Comparison of ENCODE assay signal across 8 cellular contexts in the genomic region with DNA sequence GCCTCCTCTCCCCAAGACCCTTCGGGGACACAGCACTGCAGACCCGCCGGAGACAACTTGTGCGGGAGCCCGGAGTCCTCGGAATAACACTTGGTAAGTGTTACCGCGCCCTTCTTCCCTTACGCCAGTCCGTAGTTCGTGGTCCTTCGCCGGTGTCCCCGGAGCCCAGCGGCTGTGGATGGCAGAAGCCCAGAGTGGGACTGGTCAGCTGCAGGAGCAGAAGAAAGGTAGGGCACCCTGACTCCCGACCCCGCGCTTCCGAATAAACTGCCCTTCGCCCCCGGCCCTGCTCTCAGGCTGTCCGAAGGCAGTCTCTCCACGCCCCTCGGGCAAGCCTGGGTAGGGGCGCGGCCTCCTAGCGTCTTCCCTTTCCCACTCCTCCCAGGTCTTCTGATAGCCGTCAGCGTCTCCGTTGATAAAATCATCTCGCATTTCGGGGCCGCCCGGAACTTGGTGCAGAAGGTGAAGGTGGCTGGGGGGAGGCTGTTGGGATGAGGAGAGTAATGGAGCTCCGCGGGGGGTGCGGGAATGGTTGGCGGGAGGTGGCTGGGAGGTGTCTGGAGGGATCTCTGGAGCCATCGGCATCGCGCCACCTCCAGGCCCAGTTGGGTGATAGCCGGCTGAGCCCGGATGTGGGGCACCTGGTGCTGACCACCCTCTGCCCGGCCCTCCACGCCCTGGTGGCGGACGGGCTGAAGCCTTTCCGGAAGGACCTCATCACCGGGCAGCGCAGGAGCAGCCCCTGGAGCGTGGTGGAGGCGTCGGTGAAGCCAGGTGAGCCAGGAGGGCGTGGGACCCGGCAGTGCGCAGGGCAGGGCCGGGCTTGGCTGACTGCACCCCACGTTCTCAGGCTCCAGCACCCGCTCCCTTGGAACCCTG. TPM values are rescaled to one million over a fixed set of nuclear protein-coding genes. Genes with fewer than 3 reads are reported as not detected.
DNase-seq lines count a peak whose midpoint lies in the region; ATAC-seq, FAIRE-seq and TF ChIP-seq lines count a peak whose summit lies in the region.

No MANE protein-coding gene starts in this region.

- peak overlapping the region; percentile 92 for H3K4me3 ChIP-seq in Loucy (ENCODE audit: low read length, poor library complexity, severe bottlenecking)
- peak overlapping the region; percentile 61 to 76 (median 70) for H3K4me3 ChIP-seq in endothelial cell of umbilical vein (replicated peaks in 1 of 3; ENCODE audit: insufficient read depth in 1 of 3, low read depth in 1 of 3, low read length in 3 of 3)
- H3K4me3 ChIP-seq in mononuclear cell (ENCODE audit: low read length): peak overlapping the region; percentile 88

- intact Hi-C loops in endothelial cell of umbilical vein (cut with micrococcal nuclease): loop anchor here (1.0 to 5.0 kb wide), 4 partner anchors 117 to 322 kb away; a partner anchor contains a TSS

- FAIRE-seq in endothelial cell of umbilical vein (lab: Jason Lieb, UNC): peak; percentile 78

- H3K79me2 ChIP-seq in Loucy (ENCODE audit: insufficient read depth, low read length) (peaks cover 10% of the 10 kb centered on the region), endothelial cell of umbilical vein (ENCODE audit: control insufficient read depth, insufficient read depth, low read length) (no peaks in the 10 kb centered on the region)

- peaks cover 25% of the 10 kb centered on the region for H3K4me1 Mint-ChIP-seq in T-helper 17 cell

- no peaks in the 10 kb centered on the region for H3K27me3 Mint-ChIP-seq in T-helper 17 cell

- H3F3A ChIP-seq in Loucy (ENCODE audit: low read depth): 0 out of 2 replicates have a peak, but pooled peaks cover 6% of the 10 kb centered on the region

- ATAC-seq in T-helper 17 cell (no peak), HG03432 (IDR thresholded peaks at IDR 0.05; ENCODE audit: unreplicated experiment) (no peak)

- H3K9ac ChIP-seq in Loucy (ENCODE audit: low read depth, low read length, poor library complexity, severe bottlenecking) (peak overlapping the region; percentile 86), endothelial cell of umbilical vein (replicated peaks; ENCODE audit: extremely low read depth, insufficient read depth, low read length) (peak overlapping the region; percentile 10)

- no peak for TF ChIP-seq POLR2A in endothelial cell of umbilical vein (IDR thresholded peaks at IDR 0.05; ENCODE audit: low read depth, low read length)

- H2AFZ ChIP-seq in Loucy (ENCODE audit: low read length) (peak overlapping the region; percentile 84), endothelial cell of umbilical vein (ENCODE audit: low read depth, low read length) (peak overlapping the region; percentile 61)

- H3K27me3 ChIP-seq in Loucy (ENCODE audit: insufficient read depth, low read length, poor library complexity, severe bottlenecking): no peaks in the 10 kb centered on the region
- no peaks in the 10 kb centered on the region for H3K27me3 ChIP-seq in endothelial cell of umbilical vein (ENCODE audit: control insufficient read depth in 2 of 2, insufficient read depth in 2 of 2, low read length in 2 of 2)
- H3K27me3 ChIP-seq in mononuclear cell (ENCODE audit: insufficient read depth, low read length): no peaks in the 10 kb centered on the region

- peak overlapping the region; percentile 8 for H3K27ac ChIP-seq in endothelial cell of umbilical vein (ENCODE audit: insufficient read depth, low read depth, low read length)

- TF ChIP-seq CTCF in Loucy (conservative IDR thresholded peaks at IDR 0.05; ENCODE audit: low read length) (no peak), endothelial cell of umbilical vein (IDR thresholded peaks at IDR 0.05; ENCODE audit: extremely low read depth in 1 of 2, insufficient read depth in 1 of 2, low read depth in 1 of 2, low read length in 2 of 2) (peak; percentile 43 to 71)

- POLR2A ChIA-PET in endothelial cell of umbilical vein (lab: Charles Lee): no interaction called here

- H3K36me3 Mint-ChIP-seq in T-helper 17 cell (ENCODE audit: low read depth): no peaks in the 10 kb centered on the region

- H3K9me3 ChIP-seq in Loucy (ENCODE audit: insufficient read depth, low read depth, low read length) (no peaks in the 10 kb centered on the region), T-helper 17 cell (ENCODE audit: control insufficient read depth, low read length, poor library complexity, severe bottlenecking) (no peaks in the 10 kb centered on the region), endothelial cell of umbilical vein (replicated peaks; ENCODE audit: control insufficient read depth, insufficient read depth, low read length) (no peaks in the 10 kb centered on the region), mononuclear cell (ENCODE audit: low read depth, low read length) (no peaks in the 10 kb centered on the region)

- H3K4me1 ChIP-seq in Loucy (ENCODE audit: insufficient read depth, low read length, poor library complexity, severe bottlenecking): peaks cover 26% of the 10 kb centered on the region
- H3K4me1 ChIP-seq in endothelial cell of umbilical vein (ENCODE audit: control insufficient read depth, extremely low read depth, insufficient read depth, low read length): peaks cover 36% of the 10 kb centered on the region
- peaks cover 39% of the 10 kb centered on the region for H3K4me1 ChIP-seq in mononuclear cell (ENCODE audit: insufficient read depth, low read length)

- CTCF ChIA-PET in endothelial cell of umbilical vein (lab: Charles Lee): interaction anchor here (1.7 to 7.2 kb wide), 6 partner anchors 10 to 179 kb away, joined by 6 to 115 read pairs (median 12); a partner anchor contains a TSS

- H3K9me1 ChIP-seq in endothelial cell of umbilical vein (replicated peaks; ENCODE audit: control insufficient read depth, extremely low read depth, insufficient read depth, low read length): no peaks in the 10 kb centered on the region

- TSS peak; percentile 10 for BruUV-seq in endothelial cell of umbilical vein (replicated peaks; lab: Mats Ljungman, UMichigan)

- H3K9me2 ChIP-seq in Loucy (replicated peaks; ENCODE audit: low read depth, low read length): no peaks in the 10 kb centered on the region

- DNase-seq in activated effector memory CD4-positive, alpha-beta T cell treated with anti-CD3 and anti-CD28 coated beads, Interleukin-2, amount 50 U/mL, for 16 hours: peak; percentile 71
- no peak for DNase-seq in activated effector memory CD4-positive, alpha-beta T cell treated with Interleukin-2 at 50 U/mL for 16 hours
- DNase-seq in T-helper 17 cell: peak in 1 of 3 donors; percentile 25
- peak; percentile 53 for DNase-seq in endothelial cell of umbilical vein (ENCODE audit: low read depth, low spot score)
- DNase-seq in ureter (ENCODE audit: low spot score): peak; percentile 74

- H3K4me3 Mint-ChIP-seq in T-helper 17 cell: peak overlapping the region; percentile 95

- H3K4me2 ChIP-seq in Loucy (ENCODE audit: low read depth, low read length, poor library complexity, severe bottlenecking) (peak overlapping the region; percentile 79), endothelial cell of umbilical vein (ENCODE audit: insufficient read depth, low read length) (peak overlapping the region; percentile 88)

- dilution Hi-C loops in endothelial cell of umbilical vein (cut with MboI; ENCODE audit: extremely low pct_ligation_motif_present, low sequenced_read_pairs): no loop called here

- H3K27ac Mint-ChIP-seq in T-helper 17 cell: peak overlapping the region; percentile 65

- H4K20me1 ChIP-seq in Loucy (ENCODE audit: insufficient read depth, low read length, poor library complexity, severe bottlenecking) (peaks cover 9% of the 10 kb centered on the region), endothelial cell of umbilical vein (replicated peaks; ENCODE audit: control insufficient read depth, extremely low read depth, insufficient read depth, low read length) (no peaks in the 10 kb centered on the region)

- peaks cover 18% of the 10 kb centered on the region; the same call in 1 of the 2 replicates for H3K36me3 ChIP-seq in Loucy (ENCODE audit: insufficient read depth, low read length)
- peaks cover 2 to 11% of the 10 kb centered on the region in 2 experiments for H3K36me3 ChIP-seq in endothelial cell of umbilical vein (ENCODE audit: control insufficient read depth in 2 of 2, extremely low read depth in 1 of 2, insufficient read depth in 2 of 2, low read length in 2 of 2)

RNA-seq across cellular contexts. Expression of a gene that starts 4.3 kb away (rescaled TPM):
- 10 to 100 TPM; 13.2 to 14.8 TPM for total RNA-seq in T-helper 17 cell
- 40.3 and 42.4 TPM in 2 replicates for total RNA-seq in endothelial cell of umbilical vein
- polyA plus RNA-seq in endothelial cell of umbilical vein: 46.6 and 63.3 TPM in 2 replicates
- polyA plus RNA-seq in endothelial cell of umbilical vein (2011; cell fraction: cytosol; rRNA removed): 29.3 and 36.9 TPM in 2 replicates
- 80.2 and 87.8 TPM in 2 replicates for polyA plus RNA-seq in endothelial cell of umbilical vein (2011; cell fraction: nucleus; rRNA removed)
- 31.1 and 31.4 TPM in 2 replicates for polyA plus RNA-seq in endothelial cell of umbilical vein (2012)
- polyA minus RNA-seq in endothelial cell of umbilical vein: 22.0 and 25.6 TPM in 2 replicates
- polyA minus RNA-seq in endothelial cell of umbilical vein (2011; cell fraction: cytosol; rRNA and poly(A)+ RNA removed): 40.5 TPM
- polyA minus RNA-seq in endothelial cell of umbilical vein (2011; cell fraction: nucleus; rRNA and poly(A)+ RNA removed): 12.3 and 16.7 TPM in 2 replicates
- total RNA-seq in mononuclear cell: 6.6 TPM
- 31.4 TPM for total RNA-seq in ureter

RNA-seq across cellular contexts. Expression of a gene that starts 16.3 kb away (rescaled TPM):
- 10 to 100 TPM; 63.0 TPM for total RNA-seq in T-helper 17 cell
- total RNA-seq in endothelial cell of umbilical vein: 630 and 670 TPM in 2 replicates
- polyA plus RNA-seq in endothelial cell of umbilical vein: 508 and 646 TPM in 2 replicates
- polyA plus RNA-seq in endothelial cell of umbilical vein (2011; cell fraction: cytosol; rRNA removed): 568 and 670 TPM in 2 replicates
- polyA plus RNA-seq in endothelial cell of umbilical vein (2011; cell fraction: nucleus; rRNA removed): 704 and 769 TPM in 2 replicates
- 262 and 386 TPM in 2 replicates for polyA plus RNA-seq in endothelial cell of umbilical vein (2012)
- 391 and 440 TPM in 2 replicates for polyA minus RNA-seq in endothelial cell of umbilical vein
- 172 TPM for polyA minus RNA-seq in endothelial cell of umbilical vein (2011; cell fraction: cytosol; rRNA and poly(A)+ RNA removed)
- 124 and 150 TPM in 2 replicates for polyA minus RNA-seq in endothelial cell of umbilical vein (2011; cell fraction: nucleus; rRNA and poly(A)+ RNA removed)
- 21.5 TPM for total RNA-seq in mononuclear cell
- 124 TPM for total RNA-seq in ureter

RNA-seq across cellular contexts. Expression of a gene that starts 23.7 kb away (rescaled TPM):
- not detected for total RNA-seq in T-helper 17 cell
- not detected in 2 replicates for total RNA-seq in endothelial cell of umbilical vein
- 0.03 TPM in 1 of 2 replicates, not detected in the other for polyA plus RNA-seq in endothelial cell of umbilical vein
- polyA plus RNA-seq in endothelial cell of umbilical vein (2011; cell fraction: cytosol; rRNA removed): 0.03 TPM in 1 of 2 replicates, not detected in the other
- 0.06 TPM in 1 of 2 replicates, not detected in the other for polyA plus RNA-seq in endothelial cell of umbilical vein (2011; cell fraction: nucleus; rRNA removed)
- polyA plus RNA-seq in endothelial cell of umbilical vein (2012): not detected in 2 replicates
- polyA minus RNA-seq in endothelial cell of umbilical vein: 0.38 and 0.92 TPM in 2 replicates
- polyA minus RNA-seq in endothelial cell of umbilical vein (2011; cell fraction: cytosol; rRNA and poly(A)+ RNA removed): not detected
- not detected in 2 replicates for polyA minus RNA-seq in endothelial cell of umbilical vein (2011; cell fraction: nucleus; rRNA and poly(A)+ RNA removed)
- not detected for total RNA-seq in mononuclear cell
- total RNA-seq in ureter: not detected

RNA-seq across cellular contexts. Expression of a gene that starts 47.7 kb away (rescaled TPM):
- total RNA-seq in T-helper 17 cell: 1 to 10 TPM; 1.3 to 1.5 TPM
- 1.8 and 3.3 TPM in 2 replicates for total RNA-seq in endothelial cell of umbilical vein
- polyA plus RNA-seq in endothelial cell of umbilical vein: 4.1 and 4.6 TPM in 2 replicates
- polyA plus RNA-seq in endothelial cell of umbilical vein (2011; cell fraction: cytosol; rRNA removed): 1.3 and 2.7 TPM in 2 replicates
- 19.7 and 30.1 TPM in 2 replicates for polyA plus RNA-seq in endothelial cell of umbilical vein (2011; cell fraction: nucleus; rRNA removed)
- polyA plus RNA-seq in endothelial cell of umbilical vein (2012): 1.5 and 1.6 TPM in 2 replicates
- polyA minus RNA-seq in endothelial cell of umbilical vein: 2.8 and 4.9 TPM in 2 replicates
- 4.5 TPM for polyA minus RNA-seq in endothelial cell of umbilical vein (2011; cell fraction: cytosol; rRNA and poly(A)+ RNA removed)
- 3.3 and 3.5 TPM in 2 replicates for polyA minus RNA-seq in endothelial cell of umbilical vein (2011; cell fraction: nucleus; rRNA and poly(A)+ RNA removed)
- 0.21 TPM for total RNA-seq in mononuclear cell
- 4.7 TPM for total RNA-seq in ureter

RNA-seq across cellular contexts. Expression of a gene that starts 51.7 kb away (rescaled TPM):
- total RNA-seq in T-helper 17 cell: 10 to 100 TPM; 54.8 to 57.8 TPM
- total RNA-seq in endothelial cell of umbilical vein: 61.7 and 69.1 TPM in 2 replicates
- polyA plus RNA-seq in endothelial cell of umbilical vein: 80.9 and 84.8 TPM in 2 replicates
- polyA plus RNA-seq in endothelial cell of umbilical vein (2011; cell fraction: cytosol; rRNA removed): 24.4 and 27.0 TPM in 2 replicates
- 560 and 582 TPM in 2 replicates for polyA plus RNA-seq in endothelial cell of umbilical vein (2011; cell fraction: nucleus; rRNA removed)
- 32.4 and 34.0 TPM in 2 replicates for polyA plus RNA-seq in endothelial cell of umbilical vein (2012)
- polyA minus RNA-seq in endothelial cell of umbilical vein: 83.6 and 98.2 TPM in 2 replicates
- polyA minus RNA-seq in endothelial cell of umbilical vein (2011; cell fraction: cytosol; rRNA and poly(A)+ RNA removed): 24.1 TPM
- polyA minus RNA-seq in endothelial cell of umbilical vein (2011; cell fraction: nucleus; rRNA and poly(A)+ RNA removed): 100 and 109 TPM in 2 replicates
- total RNA-seq in mononuclear cell: 18.2 TPM
- total RNA-seq in ureter: 80.5 TPM
